ENCODE assay signal across 8 cellular contexts in genomic region chr17:48478224-48479013, GRCh38. TPM values are rescaled to one million over a fixed set of nuclear protein-coding genes. Genes with fewer than 3 reads are reported as not detected.
DNase-seq lines count a peak whose midpoint lies in the region; ATAC-seq and TF ChIP-seq lines count a peak whose summit lies in the region.

No MANE protein-coding gene starts in this region.

- H3K4me1 Mint-ChIP-seq in activated naive CD8-positive, alpha-beta T cell treated with anti-CD3 and anti-CD28 coated beads, Interleukin-2, amount 50 U/mL, for 24 hours = peaks cover 27% of the 10 kb centered on the region
- H3K4me1 Mint-ChIP-seq in chondrocyte (ENCODE audit: low read depth) = peaks cover 9% of the 10 kb centered on the region

- H3K27ac Mint-ChIP-seq in activated naive CD8-positive, alpha-beta T cell treated with anti-CD3 and anti-CD28 coated beads, Interleukin-2, amount 50 U/mL, for 24 hours = peak overlapping the region; percentile 25
- H3K27ac Mint-ChIP-seq in chondrocyte (ENCODE audit: unreplicated experiment) = no peak overlapping the region

- H3K4me3 Mint-ChIP-seq in activated naive CD8-positive, alpha-beta T cell treated with anti-CD3 and anti-CD28 coated beads, Interleukin-2, amount 50 U/mL, for 24 hours = no peak overlapping the region
- no peak overlapping the region for H3K4me3 Mint-ChIP-seq in chondrocyte (ENCODE audit: unreplicated experiment)

- no peaks in the 10 kb centered on the region for H3K36me3 ChIP-seq in HAP-1 (replicated peaks)

- no peaks in the 10 kb centered on the region for H3K4me1 ChIP-seq in HAP-1

- H3K4me3 ChIP-seq in HAP-1 = no peak overlapping the region

- peak; percentile 90 for ATAC-seq in GM19395 (IDR thresholded peaks at IDR 0.05; ENCODE audit: unreplicated experiment)
- peak; percentile 90 for ATAC-seq in HG03432 (IDR thresholded peaks at IDR 0.05; ENCODE audit: unreplicated experiment)
- peak; percentile 90 for ATAC-seq in activated naive CD8-positive, alpha-beta T cell treated with anti-CD3 and anti-CD28 coated beads, Interleukin-2, amount 50 U/mL, for 24 hours

- no peak for TF ChIP-seq CTCF in chondrocyte (IDR thresholded peaks at IDR 0.05)

- H3K27me3 Mint-ChIP-seq in activated naive CD8-positive, alpha-beta T cell treated with anti-CD3 and anti-CD28 coated beads, Interleukin-2, amount 50 U/mL, for 24 hours = no peaks in the 10 kb centered on the region
- peaks cover 29% of the 10 kb centered on the region for H3K27me3 Mint-ChIP-seq in chondrocyte (ENCODE audit: low read depth)

- H3K9me3 Mint-ChIP-seq in activated naive CD8-positive, alpha-beta T cell treated with anti-CD3 and anti-CD28 coated beads, Interleukin-2, amount 50 U/mL, for 24 hours = no peaks in the 10 kb centered on the region
- no peaks in the 10 kb centered on the region for H3K9me3 Mint-ChIP-seq in chondrocyte (ENCODE audit: low read depth)

- no peaks in the 10 kb centered on the region for H3K9me3 ChIP-seq in HAP-1

- H3K36me3 Mint-ChIP-seq in activated naive CD8-positive, alpha-beta T cell treated with anti-CD3 and anti-CD28 coated beads, Interleukin-2, amount 50 U/mL, for 24 hours (ENCODE audit: low read depth) = no peaks in the 10 kb centered on the region
- no peaks in the 10 kb centered on the region for H3K36me3 Mint-ChIP-seq in chondrocyte (ENCODE audit: low read depth)

- DNase-seq in GF-D8 (lab: John Stamatoyannopoulos, UW) = peak; percentile 94
- DNase-seq in activated naive CD8-positive, alpha-beta T cell treated with anti-CD3 and anti-CD28 coated beads, Interleukin-2, amount 50 U/mL, for 24 hours = peak; percentile 31
- DNase-seq in chondrocyte (ENCODE audit: low spot score) = no peak
- no peak for DNase-seq in effector CD4-positive, alpha-beta T cell
- DNase-seq in AG08396 (ENCODE audit: low spot score) = no peak
- no peak for DNase-seq in HAP-1 (ENCODE audit: low spot score in 2 of 2)

- in situ Hi-C loops in HAP-1 (cut with MboI; ENCODE audit: low sequenced_read_pairs) = no loop called here

- peaks cover 4% of the 10 kb centered on the region; the same call in 1 of the 2 replicates for H3K27me3 ChIP-seq in HAP-1 (ENCODE audit: low read depth)

RNA-seq across cellular contexts. Expression of gene SKAP1, which starts 48.4 kb away (rescaled TPM):
- not detected in 3 replicates for total RNA-seq in chondrocyte

RNA-seq across cellular contexts. Expression of gene HOXB1, which starts 52.4 kb away (rescaled TPM):
- not detected in 3 replicates for total RNA-seq in chondrocyte

Comparison
In these comparisons a context has a peak if more than half of its experiments do, and no peak if none do; other contexts are left out.
1. DNase-seq: peak in GF-D8 (single experiment) and activated naive CD8-positive, alpha-beta T cell treated with anti-CD3 and anti-CD28 coated beads, Interleukin-2, amount 50 U/mL, for 24 hours (single experiment); none in chondrocyte (single experiment), effector CD4-positive, alpha-beta T cell (single experiment), AG08396 (single experiment) and HAP-1 (0 of 2).
2. Peak in every context shown above with its lines, with median percentiles within 50 percentile points of each other: ATAC-seq.